8 cellular contexts compared by ENCODE assay signal in the genomic region with DNA sequence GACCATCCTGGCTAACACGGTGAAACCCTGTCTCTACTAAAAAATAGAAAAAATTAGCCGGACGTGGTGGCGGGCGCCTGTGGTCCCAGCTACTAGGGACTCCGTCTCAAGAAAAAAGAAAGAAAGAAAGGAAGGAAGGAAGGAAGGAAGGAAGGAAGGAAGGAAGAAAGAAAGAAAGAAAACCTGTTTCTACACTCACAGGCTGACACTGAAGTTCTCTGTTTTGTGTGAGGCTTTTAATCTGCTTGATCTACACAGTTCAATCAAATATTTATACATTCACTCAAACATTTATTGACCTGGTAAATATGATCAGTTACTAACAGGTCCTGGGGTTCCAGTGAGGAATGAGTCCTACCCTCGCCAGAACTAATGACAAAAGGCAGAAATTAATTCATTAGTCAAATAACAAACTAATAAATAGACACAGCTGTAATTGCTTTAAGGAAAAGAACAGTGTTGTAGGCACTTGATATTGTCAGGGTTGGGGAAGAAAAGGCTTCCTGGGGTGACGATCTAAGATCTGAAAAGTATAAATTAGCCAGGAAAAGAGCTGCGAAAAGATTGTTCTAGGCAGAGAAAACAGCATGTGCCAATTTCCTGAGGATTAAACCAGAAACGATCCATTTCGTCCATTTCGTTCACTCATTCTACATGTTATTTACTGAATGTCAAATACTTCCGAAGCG. TPM values are rescaled to one million over a fixed set of nuclear protein-coding genes. Genes with fewer than 3 reads are reported as not detected.
A peak's percentile ranks its signal among the peaks of the same experiment; 100 is the strongest.
DNase-seq lines count a peak whose midpoint lies in the region; ATAC-seq and TF ChIP-seq lines count a peak whose summit lies in the region.

No MANE protein-coding gene starts in this region.

- H3K27me3 ChIP-seq in HL-60 (ENCODE audit: insufficient read depth, poor library complexity, severe bottlenecking), result no peaks in the 10 kb centered on the region
- no peaks in the 10 kb centered on the region for H3K27me3 ChIP-seq in mononuclear cell (ENCODE audit: insufficient read depth, low read length)

- peak overlapping the region; percentile 94 for H3K27ac Mint-ChIP-seq in MCF 10A (ENCODE audit: low read depth, unreplicated experiment)

- CTCF ChIA-PET in MCF 10A (lab: Yijun Ruan, JAX), result interaction anchor here (0.8 to 2.9 kb wide), 9 partner anchors 8 to 49 kb away, joined by 3 to 12 read pairs (median 6); no protein-coding TSS in a partner anchor

- peaks cover 32% of the 10 kb centered on the region for H3K4me1 Mint-ChIP-seq in MCF 10A (ENCODE audit: insufficient read depth, unreplicated experiment)

- H3K27me3 Mint-ChIP-seq in MCF 10A (ENCODE audit: insufficient read depth, unreplicated experiment), result no peaks in the 10 kb centered on the region

- intact Hi-C loops in MCF 10A (cut with micrococcal nuclease), result no loop called here

- no peaks in the 10 kb centered on the region for H3K9me3 Mint-ChIP-seq in MCF 10A (ENCODE audit: unreplicated experiment)

- no peaks in the 10 kb centered on the region for H3K9me3 ChIP-seq in mononuclear cell (ENCODE audit: low read depth, low read length)

- POLR2A ChIA-PET in MCF 10A (lab: Yijun Ruan, JAX), result interaction anchor here (0.6 to 3.3 kb wide), 29 partner anchors 12 to 1500 kb away, joined by 3 to 93 read pairs (median 4); partner anchors contain the start of genes HDGFL2, MPND, MRPL54 and YJU2

- BruUV-seq in MCF 10A (replicated peaks; lab: Mats Ljungman, UMichigan), result TSS peak; percentile 42

- peak overlapping the region; percentile 32 for H3K4me3 ChIP-seq in HL-60 (replicated peaks; ENCODE audit: insufficient read depth, low read length)
- H3K4me3 ChIP-seq in mononuclear cell (ENCODE audit: low read length), result peak overlapping the region; percentile 14

- no peak for ATAC-seq in HG03342 (IDR thresholded peaks at IDR 0.05; ENCODE audit: unreplicated experiment)

- DNase-seq in HL-60 (ENCODE audit: low read depth in 1 of 2, low spot score in 1 of 2) (no peak), MCF 10A (ENCODE audit: unreplicated experiment) (no peak), hepatic stellate cell (ENCODE audit: low spot score) (no peak), NCI-H2196 (lab: John Stamatoyannopoulos, UW; ENCODE audit: unreplicated experiment) (no peak), iPS-NIHi11 (ENCODE audit: low spot score) (no peak)

- H3K4me1 ChIP-seq in mononuclear cell (ENCODE audit: insufficient read depth, low read length), result peaks cover 56% of the 10 kb centered on the region

- peaks cover 4% of the 10 kb centered on the region for H3K36me3 Mint-ChIP-seq in MCF 10A (ENCODE audit: insufficient read depth, unreplicated experiment)

- H3K4me3 Mint-ChIP-seq in MCF 10A (ENCODE audit: unreplicated experiment), result peak overlapping the region; percentile 71

- no peak for TF ChIP-seq CTCF in 22Rv1 (IDR thresholded peaks at IDR 0.05)
- no peak for TF ChIP-seq CTCF in HL-60 (IDR thresholded peaks at IDR 0.05; ENCODE audit: insufficient read depth, low read length)
- TF ChIP-seq CTCF in MCF 10A (IDR thresholded peaks at IDR 0.05; ENCODE audit: unreplicated experiment), result no peak

- H3K27ac ChIP-seq in 22Rv1, result peak overlapping the region; percentile 83
- peak overlapping the region; percentile 63 for H3K27ac ChIP-seq in HL-60 (replicated peaks)

RNA-seq across cellular contexts. Expression of gene CHAF1A, which starts 0.8 kb away (rescaled TPM):
- total RNA-seq in MCF 10A (2022), result 15.3 and 16.7 TPM in 2 replicates
- total RNA-seq in mononuclear cell, result 12.2 TPM

RNA-seq across cellular contexts. Expression of gene SH3GL1, which starts 1.3 kb away (rescaled TPM):
- total RNA-seq in MCF 10A (2022) (94.4 and 106 TPM in 2 replicates), mononuclear cell (26.6 TPM)

RNA-seq across cellular contexts. Expression of gene UBXN6, which starts 56.0 kb away (rescaled TPM):
- total RNA-seq in MCF 10A (2022), result 94.8 and 110 TPM in 2 replicates
- 53.4 TPM for total RNA-seq in mononuclear cell

RNA-seq across cellular contexts. Expression of gene MPND, which starts 58.3 kb away (rescaled TPM):
- 2.4 and 7.2 TPM in 2 replicates for total RNA-seq in MCF 10A (2022)
- 7.3 TPM for total RNA-seq in mononuclear cell
